1 cellular context compared by ENCODE assay signal in genomic region chr6:111087871-111088667, GRCh38.
A peak's percentile ranks its signal among the peaks of the same experiment; 100 is the strongest.
TF ChIP-seq lines count a peak whose summit lies in the region.

No MANE protein-coding gene starts in this region.

TF ChIP-seq in GM12878, 131 proteins besides CTCF, POLR2A, EP300 and RAD21 (continued from another document):
- TF ChIP-seq NFXL1 (IDR thresholded peaks at IDR 0.05; ENCODE audit: borderline replicate concordance) (no peak), RUNX3 (IDR thresholded peaks at IDR 0.05; ENCODE audit: low read length) (peak; percentile 53; the same call in 1 of the 2 replicates), NR2F1 (conservative IDR thresholded peaks at IDR 0.05) (no peak), SUPT20H (IDR thresholded peaks at IDR 0.05; ENCODE audit: borderline replicate concordance, control insufficient read depth, low read depth, low read length) (no peak), BCL3 (IDR thresholded peaks at IDR 0.05; ENCODE audit: borderline replicate concordance, insufficient read depth, low read depth, low read length, poor library complexity, severe bottlenecking) (peak; percentile 6), ATF3 (IDR thresholded peaks at IDR 0.05; ENCODE audit: borderline replicate concordance, extremely low read depth, low read depth, low read length) (no peak)
- TF ChIP-seq, protein P1, sequence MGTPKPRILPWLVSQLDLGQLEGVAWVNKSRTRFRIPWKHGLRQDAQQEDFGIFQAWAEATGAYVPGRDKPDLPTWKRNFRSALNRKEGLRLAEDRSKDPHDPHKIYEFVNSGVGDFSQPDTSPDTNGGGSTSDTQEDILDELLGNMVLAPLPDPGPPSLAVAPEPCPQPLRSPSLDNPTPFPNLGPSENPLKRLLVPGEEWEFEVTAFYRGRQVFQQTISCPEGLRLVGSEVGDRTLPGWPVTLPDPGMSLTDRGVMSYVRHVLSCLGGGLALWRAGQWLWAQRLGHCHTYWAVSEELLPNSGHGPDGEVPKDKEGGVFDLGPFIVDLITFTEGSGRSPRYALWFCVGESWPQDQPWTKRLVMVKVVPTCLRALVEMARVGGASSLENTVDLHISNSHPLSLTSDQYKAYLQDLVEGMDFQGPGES (IDR thresholded peaks at IDR 0.05): no peak
- TF ChIP-seq, protein P2, sequence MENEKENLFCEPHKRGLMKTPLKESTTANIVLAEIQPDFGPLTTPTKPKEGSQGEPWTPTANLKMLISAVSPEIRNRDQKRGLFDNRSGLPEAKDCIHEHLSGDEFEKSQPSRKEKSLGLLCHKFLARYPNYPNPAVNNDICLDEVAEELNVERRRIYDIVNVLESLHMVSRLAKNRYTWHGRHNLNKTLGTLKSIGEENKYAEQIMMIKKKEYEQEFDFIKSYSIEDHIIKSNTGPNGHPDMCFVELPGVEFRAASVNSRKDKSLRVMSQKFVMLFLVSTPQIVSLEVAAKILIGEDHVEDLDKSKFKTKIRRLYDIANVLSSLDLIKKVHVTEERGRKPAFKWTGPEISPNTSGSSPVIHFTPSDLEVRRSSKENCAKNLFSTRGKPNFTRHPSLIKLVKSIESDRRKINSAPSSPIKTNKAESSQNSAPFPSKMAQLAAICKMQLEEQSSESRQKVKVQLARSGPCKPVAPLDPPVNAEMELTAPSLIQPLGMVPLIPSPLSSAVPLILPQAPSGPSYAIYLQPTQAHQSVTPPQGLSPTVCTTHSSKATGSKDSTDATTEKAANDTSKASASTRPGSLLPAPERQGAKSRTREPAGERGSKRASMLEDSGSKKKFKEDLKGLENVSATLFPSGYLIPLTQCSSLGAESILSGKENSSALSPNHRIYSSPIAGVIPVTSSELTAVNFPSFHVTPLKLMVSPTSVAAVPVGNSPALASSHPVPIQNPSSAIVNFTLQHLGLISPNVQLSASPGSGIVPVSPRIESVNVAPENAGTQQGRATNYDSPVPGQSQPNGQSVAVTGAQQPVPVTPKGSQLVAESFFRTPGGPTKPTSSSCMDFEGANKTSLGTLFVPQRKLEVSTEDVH (IDR thresholded peaks at IDR 0.05; ENCODE audit: low read depth, partially characterized antibody): no peak
